1 cellular context compared by ENCODE assay signal in genomic region chr10:95363303-95363912, GRCh38.
TF ChIP-seq lines count a peak whose summit lies in the region.

No MANE protein-coding gene starts in this region.

TF ChIP-seq in IMR-90, 13 proteins besides CTCF, POLR2A, EP300 and RAD21 (continued from another document):
- TF ChIP-seq SMC3 (IDR thresholded peaks at IDR 0.05; ENCODE audit: low read depth, low read length) = peak; percentile 99
